Comparison of ENCODE assay signal across 17 cellular contexts in the genomic region with DNA sequence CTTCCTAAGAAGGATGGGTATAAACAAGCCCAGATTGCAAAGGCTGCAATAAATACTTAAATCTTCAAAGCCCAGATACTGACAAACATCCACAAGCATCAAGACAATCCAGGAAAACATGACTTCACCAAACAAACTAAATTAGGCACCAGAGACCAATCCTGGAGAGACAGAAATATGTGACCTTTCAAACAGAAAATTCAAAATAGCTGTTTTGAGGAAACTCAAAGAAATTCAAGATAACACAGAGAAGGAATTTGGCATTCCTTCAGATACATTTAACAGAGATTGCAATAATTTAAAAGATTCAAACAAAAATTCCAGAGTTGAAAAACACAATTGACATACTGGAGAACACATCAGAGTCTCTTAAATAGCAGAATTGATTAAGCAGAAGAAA. TPM values are rescaled to one million over a fixed set of nuclear protein-coding genes. Genes with fewer than 3 reads are reported as not detected.
DNase-seq lines count a peak whose midpoint lies in the region; ATAC-seq, FAIRE-seq and TF ChIP-seq lines count a peak whose summit lies in the region.
"Had no signal": no experiment of that assay in that cellular context is flagged by ENCODE, and none has a peak within 500 bp of the region (broad histone marks: within the 10 kb centered on the region; RNA-seq: fewer than 3 reads in every experiment).

No MANE protein-coding gene starts in this region.

- H2AK9ac ChIP-seq in IMR-90 (replicated peaks; ENCODE audit: low read depth, low read length, poor library complexity): no peak overlapping the region

- peak overlapping the region; percentile 86; the same call in 1 of the 2 replicates for H4K91ac ChIP-seq in IMR-90 (ENCODE audit: insufficient read depth, low read depth, low read length)

- peaks cover 42% of the 10 kb centered on the region for H3K4me1 ChIP-seq in A549
- peaks cover 21% of the 10 kb centered on the region for H3K4me1 ChIP-seq in IMR-90 (ENCODE audit: control insufficient read depth, insufficient read depth, low read length)

- peak overlapping the region; percentile 25; the same call in 1 of the 3 replicates for H2BK15ac ChIP-seq in IMR-90 (ENCODE audit: low read depth, low read length)

- peaks cover 28% of the 10 kb centered on the region for H3K9me3 Mint-ChIP-seq in chondrocyte (ENCODE audit: low read depth)
- peaks cover 11% of the 10 kb centered on the region for H3K9me3 Mint-ChIP-seq in activated CD4-positive, alpha-beta memory T cell treated with anti-CD3 and anti-CD28 coated beads, Interleukin-2, amount 10 ng/mL, durations not matched to agents 7 days and 5 days

- no peak overlapping the region for H3K56ac ChIP-seq in IMR-90 (ENCODE audit: extremely low read depth, insufficient read depth, low read length)

- dilution Hi-C loops in IMR-90 (cut with HindIII; ENCODE audit: low sequenced_read_pairs, unreplicated experiment): no loop called here

- H4K20me1 ChIP-seq in IMR-90 (ENCODE audit: insufficient read depth, low read length): peaks cover 5% of the 10 kb centered on the region; the same call in 1 of the 2 replicates
- H4K20me1 ChIP-seq: BLaER1 treated with 17β-estradiol and CSF1 and Interleukin-3, amounts not matched to agents 10 nM and 100 nM had no signal

- H3K14ac ChIP-seq in IMR-90 (replicated peaks; ENCODE audit: low read depth, low read length): no peak overlapping the region

- intact Hi-C loops in IMR-90 (cut with micrococcal nuclease): no loop called here

- H3K27me3 Mint-ChIP-seq in chondrocyte (ENCODE audit: low read depth): no peaks in the 10 kb centered on the region
- H3K27me3 Mint-ChIP-seq in activated CD4-positive, alpha-beta memory T cell treated with anti-CD3 and anti-CD28 coated beads, Interleukin-2, amount 10 ng/mL, durations not matched to agents 7 days and 5 days: peaks cover 45% of the 10 kb centered on the region

- TF ChIP-seq RAD21 in A549 (conservative IDR thresholded peaks at IDR 0.05 in 1 of 2, IDR thresholded peaks at IDR 0.05 in 1 of 2) (no peak), IMR-90 (IDR thresholded peaks at IDR 0.05; ENCODE audit: low read length) (no peak)

- H3K9me1 ChIP-seq in IMR-90 (ENCODE audit: insufficient read depth, low read length): peaks cover 25% of the 10 kb centered on the region

- H3K36me3 Mint-ChIP-seq in chondrocyte (ENCODE audit: low read depth): peaks cover 11% of the 10 kb centered on the region
- H3K36me3 Mint-ChIP-seq in activated CD4-positive, alpha-beta memory T cell treated with anti-CD3 and anti-CD28 coated beads, Interleukin-2, amount 10 ng/mL, durations not matched to agents 7 days and 5 days (ENCODE audit: low read depth): peaks cover 5% of the 10 kb centered on the region

- H3K79me1 ChIP-seq in IMR-90 (ENCODE audit: low read depth in 1 of 2, low read length in 2 of 2): peaks cover 42 to 51% of the 10 kb centered on the region in 2 experiments

- no peak for TF ChIP-seq CTCF in A549 (IDR thresholded peaks at IDR 0.05)
- TF ChIP-seq CTCF in IMR-90 (conservative IDR thresholded peaks at IDR 0.05; ENCODE audit: low read depth, low read length): no peak
- TF ChIP-seq CTCF in chondrocyte (IDR thresholded peaks at IDR 0.05): no peak
- no peak for TF ChIP-seq CTCF in fibroblast of villous mesenchyme (IDR thresholded peaks at IDR 0.05; ENCODE audit: insufficient read depth, low read depth, low read length)

- H4K8ac ChIP-seq in IMR-90 (ENCODE audit: low read depth in 2 of 2, low read length in 2 of 2): peak overlapping the region in 1 of 2 experiments; percentile 50; a peak in 2 of 4 replicates

- no peak for TF ChIP-seq POLR2A in A549 (IDR thresholded peaks at IDR 0.05; ENCODE audit: low read length)
- no peak for TF ChIP-seq POLR2A in IMR-90 (IDR thresholded peaks at IDR 0.05; ENCODE audit: low read depth, low read length)

- no peak overlapping the region; the same call in 1 of the 2 replicates for H3K18ac ChIP-seq in IMR-90 (ENCODE audit: low read depth, low read length)

- no peak overlapping the region for H2AK5ac ChIP-seq in IMR-90 (ENCODE audit: low read depth, low read length)

- H2BK120ac ChIP-seq in IMR-90 (ENCODE audit: low read depth, low read length): no peak overlapping the region

- H3K27me3 ChIP-seq in IMR-90 (ENCODE audit: control insufficient read depth, insufficient read depth, low read length): no peaks in the 10 kb centered on the region
- H3K27me3 ChIP-seq: BLaER1 treated with 17β-estradiol and CSF1 and Interleukin-3, amounts not matched to agents 10 nM and 100 nM had no signal

- in situ Hi-C loops in IMR-90 (cut with MboI; ENCODE audit: low sequenced_read_pairs): no loop called here

- FAIRE-seq in A549 (lab: Jason Lieb, UNC) (no peak), RCC 7860 (lab: Jason Lieb, UNC) (no peak)

- no peak for TF ChIP-seq EP300 in A549 (IDR thresholded peaks at IDR 0.05)

- no peak overlapping the region for H2BK20ac ChIP-seq in IMR-90 (ENCODE audit: low read depth, low read length)

- peak overlapping the region; percentile 86 to 89; a peak in 5 of 6 replicates for H3K27ac ChIP-seq in A549
- no peak overlapping the region for H3K27ac ChIP-seq in IMR-90 (ENCODE audit: insufficient read depth, low read length)

- ATAC-seq in A549 (no peak), IMR-90 (ENCODE audit: low read depth) (peak; percentile 38)

- no peak overlapping the region for H3K23ac ChIP-seq in IMR-90 (ENCODE audit: low read depth, low read length)

- H3K36me3 ChIP-seq in IMR-90 (ENCODE audit: control insufficient read depth, insufficient read depth, low read length): peaks cover 2% of the 10 kb centered on the region

- no peak overlapping the region; the same call in 1 of the 2 replicates for H4K5ac ChIP-seq in IMR-90 (ENCODE audit: low read depth, low read length)

- no peak overlapping the region for H3K4me3 Mint-ChIP-seq in chondrocyte (ENCODE audit: unreplicated experiment)
- H3K4me3 Mint-ChIP-seq in activated CD4-positive, alpha-beta memory T cell treated with anti-CD3 and anti-CD28 coated beads, Interleukin-2, amount 10 ng/mL, durations not matched to agents 7 days and 5 days: no peak overlapping the region
- H3K4me3 Mint-ChIP-seq: H9 had no signal

- peak overlapping the region; percentile 14 for H3K27ac Mint-ChIP-seq in chondrocyte (ENCODE audit: unreplicated experiment)
- no peak overlapping the region for H3K27ac Mint-ChIP-seq in activated CD4-positive, alpha-beta memory T cell treated with anti-CD3 and anti-CD28 coated beads, Interleukin-2, amount 10 ng/mL, durations not matched to agents 7 days and 5 days
- H3K27ac Mint-ChIP-seq: H9 had no signal

- peak overlapping the region; percentile 76; the same call in 1 of the 2 replicates for H3K4ac ChIP-seq in IMR-90 (ENCODE audit: low read depth, low read length)

- CTCF ChIA-PET in A549 (lab: Yijun Ruan, JAX) (interaction anchor here (0.6 to 2.5 kb wide), 3 partner anchors 12 to 639 kb away, joined by 3 to 14 read pairs (median 3); no protein-coding TSS in a partner anchor), IMR-90 (lab: Yijun Ruan, JAX) (interaction anchor here (1.1 kb wide), 1 partner anchor 18 kb away, joined by 5 read pairs; no protein-coding TSS in a partner anchor)
- CTCF ChIA-PET in activated CD4-positive, alpha-beta memory T cell treated with anti-CD3 and anti-CD28 coated beads, Interleukin-2, amount 10 ng/mL, durations not matched to agents 7 days and 5 days (lab: Charles Lee): no interaction called here

- H3K4me1 Mint-ChIP-seq in chondrocyte (ENCODE audit: low read depth): peaks cover 55% of the 10 kb centered on the region
- H3K4me1 Mint-ChIP-seq in activated CD4-positive, alpha-beta memory T cell treated with anti-CD3 and anti-CD28 coated beads, Interleukin-2, amount 10 ng/mL, durations not matched to agents 7 days and 5 days: peaks cover 3% of the 10 kb centered on the region

- H3K4me3 ChIP-seq in A549 (no peak overlapping the region), IMR-90 (ENCODE audit: insufficient read depth, low read depth, low read length) (no peak overlapping the region), fibroblast of villous mesenchyme (ENCODE audit: low read depth, low read length) (no peak overlapping the region)
- H3K4me3 ChIP-seq: BLaER1 treated with 17β-estradiol and CSF1 and Interleukin-3, amounts not matched to agents 10 nM and 100 nM; PC-9 had no signal

- peak overlapping the region; percentile 47; the same call in 1 of the 3 replicates for H3K4me2 ChIP-seq in A549
- peak overlapping the region; percentile 29; the same call in 1 of the 2 replicates for H3K4me2 ChIP-seq in IMR-90 (ENCODE audit: low read depth, low read length)
- H3K4me2 ChIP-seq: BLaER1 treated with 17β-estradiol and CSF1 and Interleukin-3, amounts not matched to agents 10 nM and 100 nM had no signal

- BruUV-seq in IMR-90 (replicated peaks; lab: Mats Ljungman, UMichigan): no TSS peak

- H3K9me3 ChIP-seq in A549: peaks cover 18% of the 10 kb centered on the region; the same call in 2 of the 3 replicates
- H3K9me3 ChIP-seq in IMR-90 (ENCODE audit: control insufficient read depth, insufficient read depth, low read length): no peaks in the 10 kb centered on the region

- no peak overlapping the region for H3K9ac ChIP-seq in IMR-90 (ENCODE audit: low read depth, low read length)
- H3K9ac ChIP-seq: BLaER1 treated with 17β-estradiol and CSF1 and Interleukin-3, amounts not matched to agents 10 nM and 100 nM had no signal

- H2BK5ac ChIP-seq in IMR-90 (ENCODE audit: low read depth, low read length, poor library complexity, severe bottlenecking): peak overlapping the region; percentile 76

- DNase-seq in A549 (ENCODE audit: low read depth in 1 of 2, low spot score in 1 of 2) (no peak), IMR-90 (peak; percentile 29), chondrocyte (ENCODE audit: low spot score) (no peak), fibroblast of villous mesenchyme (ENCODE audit: low read depth) (peak; percentile 37), MV-4-11 (lab: John Stamatoyannopoulos, UW) (no peak), RCC 7860 (ENCODE audit: low spot score) (no peak), NCI-H146 (lab: John Stamatoyannopoulos, UW) (no peak)
- no peak for DNase-seq in activated CD4-positive, alpha-beta memory T cell treated with anti-CD3 and anti-CD28 coated beads, Interleukin-2, amount 10 ng/mL, durations not matched to agents 7 days and 5 days
- DNase-seq: 8988T, H9, NCI-H1417 treated with DMSO at 0.1 percent for 48 hours, NCI-H2029 treated with DMSO at 0.1 percent for 48 hours, NCI-H510A, NCI-H774 had no signal

- POLR2A ChIA-PET in A549 (lab: Yijun Ruan, JAX) (no interaction called here), IMR-90 (lab: Charles Lee; ENCODE audit: unreplicated experiment) (no interaction called here)
- POLR2A ChIA-PET in activated CD4-positive, alpha-beta memory T cell treated with anti-CD3 and anti-CD28 coated beads, Interleukin-2, amount 10 ng/mL, durations not matched to agents 7 days and 5 days (lab: Charles Lee): no interaction called here

- H2AFZ ChIP-seq in IMR-90 (replicated peaks; ENCODE audit: low read length, poor library complexity): no peak overlapping the region
- H2AFZ ChIP-seq: PC-9 had no signal

RNA-seq across cellular contexts. Expression of a gene that starts 23.0 kb away (rescaled TPM):
- polyA plus RNA-seq in A549 (2011; rRNA removed) (55.9 and 57.5 TPM in 2 replicates), A549 (2017; fragmentation: RNase III; extraction: RNeasy Plus Mini Kit Qiagen cat#74134 plus additional on column Dnase treatment) (50.9 to 51.9 TPM (median 51.0 TPM) in 3 replicates), IMR-90 (2012; rRNA removed) (71.5 and 75.2 TPM in 2 replicates)
- 42.9 and 48.2 TPM in 2 replicates for polyA plus RNA-seq in A549 (2012; cell fraction: cytosol; rRNA removed)
- polyA plus RNA-seq in A549 (2012; cell fraction: nucleus; rRNA removed): 40.3 and 55.3 TPM in 2 replicates
- polyA minus RNA-seq in A549 (2011; rRNA and poly(A)+ RNA removed): 45.3 and 48.9 TPM in 2 replicates
- total RNA-seq in IMR-90 (2012; rRNA removed) (78.7 and 88.3 TPM in 2 replicates), chondrocyte (19.8 to 23.9 TPM (median 23.6 TPM) in 3 replicates), fibroblast of villous mesenchyme (46.4 and 70.8 TPM in 2 replicates)
- polyA plus RNA-seq in IMR-90 (2012; cell fraction: cytosol; rRNA removed): 49.6 and 55.2 TPM in 2 replicates
- 50.0 and 117 TPM in 2 replicates for polyA plus RNA-seq in IMR-90 (2012; cell fraction: nucleus; rRNA removed; ENCODE audit: low replicate concordance)
- 1 to 10 TPM; 1.7 to 1.8 TPM for total RNA-seq in activated CD4-positive, alpha-beta memory T cell treated with anti-CD3 and anti-CD28 coated beads, Interleukin-2, amount 10 ng/mL, durations not matched to agents 7 days and 5 days
- total RNA-seq: HT-29 had no signal

Comparison
In these comparisons a context has a peak if more than half of its experiments do, and no peak if none do; other contexts are left out.
1. DNase-seq: peak in IMR-90 (single experiment) and fibroblast of villous mesenchyme (single experiment); none in A549 (0 of 2), chondrocyte (single experiment), MV-4-11 (single experiment), RCC 7860 (single experiment), NCI-H146 (single experiment) and activated CD4-positive, alpha-beta memory T cell treated with anti-CD3 and anti-CD28 coated beads, Interleukin-2, amount 10 ng/mL, durations not matched to agents 7 days and 5 days (single experiment).